17 cellular contexts compared by ENCODE assay signal in genomic region chr6:132964868-132965382, GRCh38.
DNase-seq lines count a peak whose midpoint lies in the region; ATAC-seq, FAIRE-seq and TF ChIP-seq lines count a peak whose summit lies in the region.
"Had no signal": no experiment of that assay in that cellular context is flagged by ENCODE, and none has a peak within 500 bp of the region (broad histone marks: within the 10 kb centered on the region; RNA-seq: fewer than 3 reads in every experiment).

No MANE protein-coding gene starts in this region.

- peak overlapping the region; percentile 49 for H3K27ac Mint-ChIP-seq in chondrocyte (ENCODE audit: unreplicated experiment)
- H3K27ac Mint-ChIP-seq: activated B cell treated with CpG ODN at 0.5 μM for 24 hours had no signal

- H3K36me3 Mint-ChIP-seq in chondrocyte (ENCODE audit: low read depth), result no peaks in the 10 kb centered on the region
- no peaks in the 10 kb centered on the region for H3K36me3 Mint-ChIP-seq in activated T-cell treated with anti-CD3 and anti-CD28 coated beads, Interleukin-2, amount 50 U/mL, for 4 hours (ENCODE audit: insufficient read depth)

- no peaks in the 10 kb centered on the region for H3K9me3 Mint-ChIP-seq in chondrocyte (ENCODE audit: low read depth)
- H3K9me3 Mint-ChIP-seq in activated T-cell treated with anti-CD3 and anti-CD28 coated beads, Interleukin-2, amount 50 U/mL, for 4 hours, result no peaks in the 10 kb centered on the region
- H3K9me3 Mint-ChIP-seq: activated B cell treated with CpG ODN at 0.5 μM for 24 hours; central memory CD8-positive, alpha-beta T cell had no signal

- H3K4me1 Mint-ChIP-seq in chondrocyte (ENCODE audit: low read depth), result peaks cover 34% of the 10 kb centered on the region
- H3K4me1 Mint-ChIP-seq in activated T-cell treated with anti-CD3 and anti-CD28 coated beads, Interleukin-2, amount 50 U/mL, for 4 hours (ENCODE audit: low read depth), result no peaks in the 10 kb centered on the region
- H3K4me1 Mint-ChIP-seq: activated B cell treated with CpG ODN at 0.5 μM for 24 hours; central memory CD8-positive, alpha-beta T cell had no signal

- TF ChIP-seq CTCF in 22Rv1 (IDR thresholded peaks at IDR 0.05) (no peak; the same call in 1 of the 2 replicates), chondrocyte (IDR thresholded peaks at IDR 0.05) (peak; percentile 74)

- DNase-seq in DMS53 treated with DMSO at 0.1 percent for 48 hours (lab: John Stamatoyannopoulos, UW; ENCODE audit: unreplicated experiment), result peak; percentile 16
- DNase-seq in NCI-H446 treated with DMSO at 0.1 percent for 48 hours (lab: John Stamatoyannopoulos, UW), result peak; percentile 34
- no peak for DNase-seq in chondrocyte (ENCODE audit: low spot score)
- no peak for DNase-seq in GM12892 (ENCODE audit: insufficient read length)
- DNase-seq in activated T-cell treated with anti-CD3 and anti-CD28 coated beads, Interleukin-2, amount 50 U/mL, for 4 hours, result no peak
- DNase-seq in activated CD4-positive, CD25-positive, alpha-beta regulatory T cell treated with anti-CD3 and anti-CD28 coated beads, Interleukin-2, amount 50 U/mL, for 72 hours, result no peak
- DNase-seq: activated B cell treated with CpG ODN at 0.5 μM for 24 hours; activated naive CD4-positive, alpha-beta T cell treated with anti-CD3 and anti-CD28 coated beads, Interleukin-2, amount 50 U/mL, for 16 hours; heart left ventricle; NCI-H1694; stimulated activated CD4-positive, alpha-beta T cell treated with anti-CD3 and anti-CD28 coated beads, Interleukin-12 subunit alpha, Interleukin-12 subunit beta, amount 100 ng/mL, for 4 hours; SW 1271 had no signal

- ATAC-seq in activated T-cell treated with anti-CD3 and anti-CD28 coated beads, Interleukin-2, amount 50 U/mL, for 4 hours, result no peak
- ATAC-seq in GM18505 (IDR thresholded peaks at IDR 0.05; ENCODE audit: unreplicated experiment), result no peak

- H3K27ac ChIP-seq in 22Rv1, result peak overlapping the region; percentile 81
- H3K27ac ChIP-seq: BLaER1, heart left ventricle had no signal

- TF ChIP-seq POLR2A in GM12892 (IDR thresholded peaks at IDR 0.05; ENCODE audit: low read depth, low read length), result no peak
- TF ChIP-seq POLR2A in GM18505 (IDR thresholded peaks at IDR 0.05; ENCODE audit: borderline replicate concordance, extremely low read depth, insufficient read depth, insufficient read length), result no peak

- FAIRE-seq in GM12892 (lab: Jason Lieb, UNC), result no peak
- FAIRE-seq: GM12878 had no signal

- H3K4me3 Mint-ChIP-seq in chondrocyte (ENCODE audit: unreplicated experiment), result no peak overlapping the region
- no peak overlapping the region for H3K4me3 Mint-ChIP-seq in activated T-cell treated with anti-CD3 and anti-CD28 coated beads, Interleukin-2, amount 50 U/mL, for 4 hours
- H3K4me3 Mint-ChIP-seq: activated B cell treated with CpG ODN at 0.5 μM for 24 hours; central memory CD8-positive, alpha-beta T cell had no signal

- H3K27me3 Mint-ChIP-seq in chondrocyte (ENCODE audit: low read depth), result no peaks in the 10 kb centered on the region
- H3K27me3 Mint-ChIP-seq in activated T-cell treated with anti-CD3 and anti-CD28 coated beads, Interleukin-2, amount 50 U/mL, for 4 hours (ENCODE audit: low read depth), result peaks cover 22% of the 10 kb centered on the region

Comparison
In these comparisons a context has a peak if more than half of its experiments do, and no peak if none do; other contexts are left out.
1. DNase-seq: peak in DMS53 treated with DMSO at 0.1 percent for 48 hours (single experiment) and NCI-H446 treated with DMSO at 0.1 percent for 48 hours (single experiment); none in chondrocyte (single experiment), GM12892 (single experiment), activated T-cell treated with anti-CD3 and anti-CD28 coated beads, Interleukin-2, amount 50 U/mL, for 4 hours (single experiment) and activated CD4-positive, CD25-positive, alpha-beta regulatory T cell treated with anti-CD3 and anti-CD28 coated beads, Interleukin-2, amount 50 U/mL, for 72 hours (single experiment).